ENCODE assay signal across 10 cellular contexts in genomic region chr7:32658034-32658944, GRCh38.
DNase-seq lines count a peak whose midpoint lies in the region; ATAC-seq and TF ChIP-seq lines count a peak whose summit lies in the region.
"Had no signal": no experiment of that assay in that cellular context is flagged by ENCODE, and none has a peak within 500 bp of the region (broad histone marks: within the 10 kb centered on the region; RNA-seq: fewer than 3 reads in every experiment).

No MANE protein-coding gene starts in this region.

- H3K4me2 ChIP-seq in OCI-LY7 (ENCODE audit: low read length): no peak overlapping the region

- no peak overlapping the region for H2AFZ ChIP-seq in OCI-LY7 (ENCODE audit: low read length)

- H3K4me1 Mint-ChIP-seq in naive thymus-derived CD4-positive, alpha-beta T cell: no peaks in the 10 kb centered on the region
- no peaks in the 10 kb centered on the region for H3K4me1 Mint-ChIP-seq in CD8-positive, alpha-beta memory T cell

- peak overlapping the region; percentile 12 for H3K4me3 ChIP-seq in endocrine pancreas (ENCODE audit: control insufficient read depth, insufficient read depth, low read length)
- H3K4me3 ChIP-seq in naive thymus-derived CD4-positive, alpha-beta T cell (ENCODE audit: low read length): no peak overlapping the region
- H3K4me3 ChIP-seq in OCI-LY7 (ENCODE audit: low read depth, low read length, poor library complexity, severe bottlenecking): no peak overlapping the region
- no peak overlapping the region for H3K4me3 ChIP-seq in CD8-positive, alpha-beta memory T cell (ENCODE audit: low read length)
- H3K4me3 ChIP-seq: breast epithelium had no signal

- DNase-seq in A172 (ENCODE audit: low spot score): peak; percentile 84
- peak; percentile 84 for DNase-seq in HT1080 (ENCODE audit: low read depth)
- DNase-seq in naive thymus-derived CD4-positive, alpha-beta T cell: no peak
- no peak for DNase-seq in erythroblast (lab: John Stamatoyannopoulos, UW)
- DNase-seq in OCI-LY7 (ENCODE audit: low spot score): no peak
- no peak for DNase-seq in CD8-positive, alpha-beta memory T cell
- DNase-seq: kidney had no signal

- no peaks in the 10 kb centered on the region for H3K36me3 ChIP-seq in endocrine pancreas (ENCODE audit: control insufficient read depth, insufficient read depth, low read length)
- H3K36me3 ChIP-seq in naive thymus-derived CD4-positive, alpha-beta T cell (ENCODE audit: control insufficient read depth in 2 of 3, insufficient read depth in 3 of 3, low read length in 3 of 3): no peaks in the 10 kb centered on the region
- no peaks in the 10 kb centered on the region for H3K36me3 ChIP-seq in OCI-LY7 (ENCODE audit: insufficient read depth, low read length)
- no peaks in the 10 kb centered on the region for H3K36me3 ChIP-seq in CD8-positive, alpha-beta memory T cell (ENCODE audit: insufficient read depth, low read length)
- H3K36me3 ChIP-seq: breast epithelium had no signal

- H3K36me3 Mint-ChIP-seq in naive thymus-derived CD4-positive, alpha-beta T cell: no peaks in the 10 kb centered on the region
- H3K36me3 Mint-ChIP-seq in CD8-positive, alpha-beta memory T cell: no peaks in the 10 kb centered on the region

- H3K27me3 ChIP-seq in endocrine pancreas (ENCODE audit: control insufficient read depth, insufficient read depth, low read length): no peaks in the 10 kb centered on the region
- H3K27me3 ChIP-seq in naive thymus-derived CD4-positive, alpha-beta T cell (ENCODE audit: control insufficient read depth in 2 of 2, insufficient read depth in 2 of 2, low read length in 2 of 2): no peaks in the 10 kb centered on the region
- no peaks in the 10 kb centered on the region for H3K27me3 ChIP-seq in CD8-positive, alpha-beta memory T cell (ENCODE audit: insufficient read depth, low read length, poor library complexity, severe bottlenecking)
- H3K27me3 ChIP-seq: breast epithelium had no signal

- ATAC-seq in GM21528 (IDR thresholded peaks at IDR 0.05; ENCODE audit: low FRiP score, unreplicated experiment): peak; percentile 68
- ATAC-seq in naive thymus-derived CD4-positive, alpha-beta T cell: no peak

- H3K9me3 ChIP-seq in endocrine pancreas (ENCODE audit: control insufficient read depth, low read length) (no peaks in the 10 kb centered on the region), OCI-LY7 (ENCODE audit: low read length) (no peaks in the 10 kb centered on the region)
- no peaks in the 10 kb centered on the region for H3K9me3 ChIP-seq in naive thymus-derived CD4-positive, alpha-beta T cell (ENCODE audit: control insufficient read depth in 2 of 3, low read length in 3 of 3)
- no peaks in the 10 kb centered on the region for H3K9me3 ChIP-seq in CD8-positive, alpha-beta memory T cell (ENCODE audit: low read length)
- H3K9me3 ChIP-seq: breast epithelium had no signal

- no peak overlapping the region for H3K27ac ChIP-seq in naive thymus-derived CD4-positive, alpha-beta T cell (ENCODE audit: low read depth, low read length)
- H3K27ac ChIP-seq in OCI-LY7 (ENCODE audit: low read depth, low read length, poor library complexity, severe bottlenecking): no peak overlapping the region
- no peak overlapping the region for H3K27ac ChIP-seq in CD8-positive, alpha-beta memory T cell (ENCODE audit: low read depth, low read length)
- H3K27ac ChIP-seq: breast epithelium had no signal

- H3K9me3 Mint-ChIP-seq in naive thymus-derived CD4-positive, alpha-beta T cell: no peaks in the 10 kb centered on the region
- H3K9me3 Mint-ChIP-seq in CD8-positive, alpha-beta memory T cell: no peaks in the 10 kb centered on the region

- no peak for TF ChIP-seq POLR2A in erythroblast (IDR thresholded peaks at IDR 0.05; ENCODE audit: low read length)

- H3K9ac ChIP-seq in endocrine pancreas (ENCODE audit: control insufficient read depth, insufficient read depth, low read length): no peak overlapping the region

- no peak overlapping the region for H3K4me3 Mint-ChIP-seq in naive thymus-derived CD4-positive, alpha-beta T cell
- no peak overlapping the region for H3K4me3 Mint-ChIP-seq in CD8-positive, alpha-beta memory T cell

- H4K20me1 ChIP-seq in OCI-LY7 (ENCODE audit: insufficient read depth, low read length): no peaks in the 10 kb centered on the region

- POLR2A ChIA-PET in naive thymus-derived CD4-positive, alpha-beta T cell (lab: Charles Lee): no interaction called here
- POLR2A ChIA-PET in OCI-LY7 (lab: Charles Lee): no interaction called here
- POLR2A ChIA-PET in CD8-positive, alpha-beta memory T cell (lab: Charles Lee): no interaction called here

- intact Hi-C loops in naive thymus-derived CD4-positive, alpha-beta T cell (cut with micrococcal nuclease): no loop called here
- intact Hi-C loops in OCI-LY7 (cut with micrococcal nuclease; ENCODE audit: unreplicated experiment): no loop called here

- TF ChIP-seq CTCF in OCI-LY7 (conservative IDR thresholded peaks at IDR 0.05; ENCODE audit: low read length): no peak

- no TSS peak for BruUV-seq in OCI-LY7 (replicated peaks; lab: Mats Ljungman, UMichigan)

- no peaks in the 10 kb centered on the region for H3K9me2 ChIP-seq in OCI-LY7 (ENCODE audit: insufficient read depth, low read length)

- no peaks in the 10 kb centered on the region for H3K4me1 ChIP-seq in endocrine pancreas (ENCODE audit: control insufficient read depth, insufficient read depth, low read length)
- no peaks in the 10 kb centered on the region for H3K4me1 ChIP-seq in naive thymus-derived CD4-positive, alpha-beta T cell (ENCODE audit: control insufficient read depth in 2 of 2, insufficient read depth in 2 of 2, low read length in 2 of 2)
- no peaks in the 10 kb centered on the region for H3K4me1 ChIP-seq in OCI-LY7 (ENCODE audit: insufficient read depth, low read length, poor library complexity, severe bottlenecking)
- no peaks in the 10 kb centered on the region for H3K4me1 ChIP-seq in CD8-positive, alpha-beta memory T cell (ENCODE audit: insufficient read depth, low read length)
- H3K4me1 ChIP-seq: breast epithelium had no signal

- no peak overlapping the region for H3K27ac Mint-ChIP-seq in naive thymus-derived CD4-positive, alpha-beta T cell
- no peak overlapping the region for H3K27ac Mint-ChIP-seq in CD8-positive, alpha-beta memory T cell

- no peaks in the 10 kb centered on the region for H3K79me2 ChIP-seq in OCI-LY7 (ENCODE audit: insufficient read depth, low read depth, low read length)

- H3K27me3 Mint-ChIP-seq in naive thymus-derived CD4-positive, alpha-beta T cell: peaks cover 0 to 26% (median 3%) of the 10 kb centered on the region in 5 donors
- H3K27me3 Mint-ChIP-seq in CD8-positive, alpha-beta memory T cell: peaks cover 12 to 13% of the 10 kb centered on the region in 2 donors

- CTCF ChIA-PET in naive thymus-derived CD4-positive, alpha-beta T cell (lab: Charles Lee): interaction anchor here (0.7 kb wide), 1 partner anchor 127 kb away, joined by 4 read pairs; no protein-coding TSS in a partner anchor
- CTCF ChIA-PET in OCI-LY7 (lab: Charles Lee; ENCODE audit: unreplicated experiment): no interaction called here
- CTCF ChIA-PET in CD8-positive, alpha-beta memory T cell (lab: Charles Lee): no interaction called here

Comparison
In these comparisons a context has a peak if more than half of its experiments do, and no peak if none do; other contexts are left out.
1. DNase-seq: peak in A172 (single experiment) and HT1080 (single experiment); none in naive thymus-derived CD4-positive, alpha-beta T cell (0 of 9), erythroblast (0 of 2), OCI-LY7 (single experiment) and CD8-positive, alpha-beta memory T cell (0 of 5).